In the genomic region with DNA sequence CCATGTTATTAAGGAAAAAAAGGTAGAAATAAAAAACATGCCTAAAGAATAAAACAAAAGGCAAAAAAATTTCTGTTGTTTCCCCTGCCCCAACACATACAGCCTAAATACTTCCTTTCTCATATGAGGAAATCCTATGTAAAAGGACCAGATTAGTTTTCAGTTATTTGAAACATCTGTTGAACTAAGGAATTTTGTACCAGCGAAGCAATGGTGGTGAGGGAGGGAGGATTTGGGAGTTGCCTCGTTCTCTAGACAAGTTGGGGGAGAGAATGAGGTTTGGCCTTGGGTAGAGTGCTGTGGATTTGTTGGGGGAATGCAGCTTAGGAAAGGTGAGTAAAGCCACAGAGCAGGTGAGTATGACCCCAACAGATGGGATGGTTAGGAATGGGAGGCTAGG, we compare ENCODE assay signal across 2 cellular contexts.
TF ChIP-seq lines count a peak whose summit lies in the region.

No MANE protein-coding gene starts in this region.

TF ChIP-seq in WTC11, 78 proteins besides CTCF, POLR2A, EP300 and RAD21:
- 0 out of 2 replicates have a peak, but pooled peaks have one; percentile 19 for TF ChIP-seq ZNF121 (CRISPR knock-in tag; IDR thresholded peaks at IDR 0.05)
- TF ChIP-seq, protein P1, sequence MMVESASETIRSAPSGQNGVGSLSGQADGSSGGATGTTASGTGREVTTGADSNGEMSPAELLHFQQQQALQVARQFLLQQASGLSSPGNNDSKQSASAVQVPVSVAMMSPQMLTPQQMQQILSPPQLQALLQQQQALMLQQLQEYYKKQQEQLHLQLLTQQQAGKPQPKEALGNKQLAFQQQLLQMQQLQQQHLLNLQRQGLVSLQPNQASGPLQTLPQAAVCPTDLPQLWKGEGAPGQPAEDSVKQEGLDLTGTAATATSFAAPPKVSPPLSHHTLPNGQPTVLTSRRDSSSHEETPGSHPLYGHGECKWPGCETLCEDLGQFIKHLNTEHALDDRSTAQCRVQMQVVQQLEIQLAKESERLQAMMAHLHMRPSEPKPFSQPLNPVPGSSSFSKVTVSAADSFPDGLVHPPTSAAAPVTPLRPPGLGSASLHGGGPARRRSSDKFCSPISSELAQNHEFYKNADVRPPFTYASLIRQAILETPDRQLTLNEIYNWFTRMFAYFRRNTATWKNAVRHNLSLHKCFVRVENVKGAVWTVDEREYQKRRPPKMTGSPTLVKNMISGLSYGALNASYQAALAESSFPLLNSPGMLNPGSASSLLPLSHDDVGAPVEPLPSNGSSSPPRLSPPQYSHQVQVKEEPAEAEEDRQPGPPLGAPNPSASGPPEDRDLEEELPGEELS (CRISPR knock-in tag; IDR thresholded peaks at IDR 0.05): no peak

TF ChIP-seq in H1, 55 proteins besides CTCF, POLR2A, EP300 and RAD21:
- no peak for TF ChIP-seq GABPA (IDR thresholded peaks at IDR 0.05; ENCODE audit: borderline replicate concordance, insufficient read depth, low read length)
- TF ChIP-seq SRF (IDR thresholded peaks at IDR 0.05; ENCODE audit: low read depth, low read length): no peak
- no peak for TF ChIP-seq BACH1 (IDR thresholded peaks at IDR 0.05; ENCODE audit: low read length)
- TF ChIP-seq MAFK (IDR thresholded peaks at IDR 0.05; ENCODE audit: low read depth, low read length): no peak
- TF ChIP-seq, protein P2, sequence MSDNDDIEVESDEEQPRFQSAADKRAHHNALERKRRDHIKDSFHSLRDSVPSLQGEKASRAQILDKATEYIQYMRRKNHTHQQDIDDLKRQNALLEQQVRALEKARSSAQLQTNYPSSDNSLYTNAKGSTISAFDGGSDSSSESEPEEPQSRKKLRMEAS (IDR thresholded peaks at IDR 0.05): no peak
- no peak for TF ChIP-seq SP2 (IDR thresholded peaks at IDR 0.05; ENCODE audit: low read length)
- TF ChIP-seq EGR1 (IDR thresholded peaks at IDR 0.05; ENCODE audit: borderline replicate concordance, low read depth, low read length): no peak
- no peak for TF ChIP-seq YY1 (IDR thresholded peaks at IDR 0.05; ENCODE audit: low read depth, low read length)
